1 cellular context compared by ENCODE assay signal in the genomic region with DNA sequence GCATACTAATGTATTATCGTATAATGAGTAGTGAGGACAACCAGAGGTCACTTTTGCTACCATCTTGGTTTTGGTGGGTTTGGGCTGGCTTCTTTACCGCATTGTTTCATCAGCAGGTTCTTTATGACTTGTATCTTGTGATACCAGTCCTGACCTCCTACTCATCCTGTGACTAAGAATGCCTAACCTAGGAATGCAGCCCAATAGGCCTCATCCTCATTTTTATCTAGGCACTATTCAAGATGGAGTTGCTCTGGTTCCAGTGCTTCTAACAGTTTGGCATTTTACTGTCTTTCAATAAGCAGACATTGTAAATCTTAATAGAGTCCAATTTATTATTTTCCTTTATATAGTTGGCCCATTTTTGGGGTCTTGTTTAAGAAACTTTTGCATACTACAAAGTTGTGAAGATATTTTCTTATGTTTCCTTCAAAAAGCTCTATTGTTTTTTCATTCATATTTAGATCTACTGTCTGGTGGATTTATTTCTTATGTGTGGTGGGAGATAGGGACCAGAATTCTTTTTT.
TF ChIP-seq lines count a peak whose summit lies in the region.

No MANE protein-coding gene starts in this region.

TF ChIP-seq in K562, 482 proteins besides CTCF, POLR2A, EP300 and RAD21 (continued from another document and continues in another):
- TF ChIP-seq, protein P1, sequence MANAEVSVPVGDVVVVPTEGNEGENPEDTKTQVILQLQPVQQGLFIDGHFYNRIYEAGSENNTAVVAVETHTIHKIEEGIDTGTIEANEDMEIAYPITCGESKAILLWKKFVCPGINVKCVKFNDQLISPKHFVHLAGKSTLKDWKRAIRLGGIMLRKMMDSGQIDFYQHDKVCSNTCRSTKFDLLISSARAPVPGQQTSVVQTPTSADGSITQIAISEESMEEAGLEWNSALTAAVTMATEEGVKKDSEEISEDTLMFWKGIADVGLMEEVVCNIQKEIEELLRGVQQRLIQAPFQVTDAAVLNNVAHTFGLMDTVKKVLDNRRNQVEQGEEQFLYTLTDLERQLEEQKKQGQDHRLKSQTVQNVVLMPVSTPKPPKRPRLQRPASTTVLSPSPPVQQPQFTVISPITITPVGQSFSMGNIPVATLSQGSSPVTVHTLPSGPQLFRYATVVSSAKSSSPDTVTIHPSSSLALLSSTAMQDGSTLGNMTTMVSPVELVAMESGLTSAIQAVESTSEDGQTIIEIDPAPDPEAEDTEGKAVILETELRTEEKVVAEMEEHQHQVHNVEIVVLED (CRISPR knock-in tag; IDR thresholded peaks at IDR 0.05) = peak; percentile 78
- TF ChIP-seq, protein P2, sequence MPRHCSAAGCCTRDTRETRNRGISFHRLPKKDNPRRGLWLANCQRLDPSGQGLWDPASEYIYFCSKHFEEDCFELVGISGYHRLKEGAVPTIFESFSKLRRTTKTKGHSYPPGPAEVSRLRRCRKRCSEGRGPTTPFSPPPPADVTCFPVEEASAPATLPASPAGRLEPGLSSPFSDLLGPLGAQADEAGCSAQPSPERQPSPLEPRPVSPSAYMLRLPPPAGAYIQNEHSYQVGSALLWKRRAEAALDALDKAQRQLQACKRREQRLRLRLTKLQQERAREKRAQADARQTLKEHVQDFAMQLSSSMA (CRISPR knock-in tag; IDR thresholded peaks at IDR 0.05) = peak; percentile 79
- TF ChIP-seq KLF1 (tag; IDR thresholded peaks at IDR 0.05) (peak; percentile 54; the same call in 1 of the 2 replicates), ZNF347 (CRISPR knock-in tag; IDR thresholded peaks at IDR 0.05; ENCODE audit: low read depth) (peak; percentile 77; the same call in 1 of the 2 replicates), KLF13 (tag; IDR thresholded peaks at IDR 0.05; ENCODE audit: borderline replicate concordance, low read depth) (peak; percentile 91; the same call in 1 of the 2 replicates), NR2F6 (CRISPR knock-in tag; IDR thresholded peaks at IDR 0.05) (0 out of 2 replicates have a peak, but pooled peaks have one; percentile 51), ZBTB17 (CRISPR knock-in tag; IDR thresholded peaks at IDR 0.05) (peak; percentile 92), PBX2 (CRISPR knock-in tag; IDR thresholded peaks at IDR 0.05; ENCODE audit: low read depth) (no peak), PBX2 (tag; conservative IDR thresholded peaks at IDR 0.05; ENCODE audit: low read depth) (peak; percentile 49; the same call in 1 of the 2 replicates), HDAC8 (tag; IDR thresholded peaks at IDR 0.05) (peak; percentile 99), ZNF830 (CRISPR knock-in tag; IDR thresholded peaks at IDR 0.05) (peak; percentile 89; the same call in 1 of the 2 replicates), ZKSCAN8 (CRISPR knock-in tag; IDR thresholded peaks at IDR 0.05) (peak; percentile 97), MECOM (CRISPR knock-in tag; IDR thresholded peaks at IDR 0.05) (peak; percentile 98), PTTG1 (tag; IDR thresholded peaks at IDR 0.05; ENCODE audit: low read depth) (peak; percentile 97), ZFX (CRISPR knock-in tag; IDR thresholded peaks at IDR 0.05) (no peak), ZNF668 (CRISPR knock-in tag; IDR thresholded peaks at IDR 0.05) (peak; percentile 97), ZNF766 (CRISPR knock-in tag; conservative IDR thresholded peaks at IDR 0.05) (peak; percentile 98), U2AF1 (optimal IDR thresholded peaks at IDR 0.05; ENCODE audit: low read depth, low read length) (no peak), TAF7 (tag; IDR thresholded peaks at IDR 0.05) (peak; percentile 84), HNRNPL (IDR thresholded peaks at IDR 0.05; ENCODE audit: low read depth, low read length) (no peak), ZNF239 (CRISPR knock-in tag; IDR thresholded peaks at IDR 0.05) (peak; percentile 93), OTX1 (CRISPR knock-in tag; IDR thresholded peaks at IDR 0.05) (peak; percentile 77; the same call in 1 of the 2 replicates), E2F3 (CRISPR knock-in tag; IDR thresholded peaks at IDR 0.05) (peak; percentile 94), CTBP1 (IDR thresholded peaks at IDR 0.05; ENCODE audit: borderline replicate concordance) (0 out of 2 replicates have a peak, but pooled peaks have one; percentile 37), ESRRA (IDR thresholded peaks at IDR 0.05; ENCODE audit: borderline replicate concordance, low read depth) (peak; percentile 78), ZNF717 (CRISPR knock-in tag; IDR thresholded peaks at IDR 0.05) (0 out of 2 replicates have a peak, but pooled peaks have one; percentile 85), CBX2 (IDR thresholded peaks at IDR 0.05; ENCODE audit: insufficient read depth, low read length, poor library complexity, severe bottlenecking) (no peak), CREB3 (tag; conservative IDR thresholded peaks at IDR 0.05; ENCODE audit: low read depth) (peak; percentile 98), MTF1 (CRISPR knock-in tag; IDR thresholded peaks at IDR 0.05; ENCODE audit: borderline replicate concordance) (peak; percentile 70; the same call in 1 of the 2 replicates), ATF3 (IDR thresholded peaks at IDR 0.05) (peak; percentile 67), ATF3 (CRISPR knock-in tag; conservative IDR thresholded peaks at IDR 0.05) (no peak)
- TF ChIP-seq, protein P3, sequence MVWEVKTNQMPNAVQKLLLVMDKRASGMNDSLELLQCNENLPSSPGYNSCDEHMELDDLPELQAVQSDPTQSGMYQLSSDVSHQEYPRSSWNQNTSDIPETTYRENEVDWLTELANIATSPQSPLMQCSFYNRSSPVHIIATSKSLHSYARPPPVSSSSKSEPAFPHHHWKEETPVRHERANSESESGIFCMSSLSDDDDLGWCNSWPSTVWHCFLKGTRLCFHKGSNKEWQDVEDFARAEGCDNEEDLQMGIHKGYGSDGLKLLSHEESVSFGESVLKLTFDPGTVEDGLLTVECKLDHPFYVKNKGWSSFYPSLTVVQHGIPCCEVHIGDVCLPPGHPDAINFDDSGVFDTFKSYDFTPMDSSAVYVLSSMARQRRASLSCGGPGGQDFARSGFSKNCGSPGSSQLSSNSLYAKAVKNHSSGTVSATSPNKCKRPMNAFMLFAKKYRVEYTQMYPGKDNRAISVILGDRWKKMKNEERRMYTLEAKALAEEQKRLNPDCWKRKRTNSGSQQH (CRISPR knock-in tag; IDR thresholded peaks at IDR 0.05) = peak; percentile 98
- TF ChIP-seq, protein P4, sequence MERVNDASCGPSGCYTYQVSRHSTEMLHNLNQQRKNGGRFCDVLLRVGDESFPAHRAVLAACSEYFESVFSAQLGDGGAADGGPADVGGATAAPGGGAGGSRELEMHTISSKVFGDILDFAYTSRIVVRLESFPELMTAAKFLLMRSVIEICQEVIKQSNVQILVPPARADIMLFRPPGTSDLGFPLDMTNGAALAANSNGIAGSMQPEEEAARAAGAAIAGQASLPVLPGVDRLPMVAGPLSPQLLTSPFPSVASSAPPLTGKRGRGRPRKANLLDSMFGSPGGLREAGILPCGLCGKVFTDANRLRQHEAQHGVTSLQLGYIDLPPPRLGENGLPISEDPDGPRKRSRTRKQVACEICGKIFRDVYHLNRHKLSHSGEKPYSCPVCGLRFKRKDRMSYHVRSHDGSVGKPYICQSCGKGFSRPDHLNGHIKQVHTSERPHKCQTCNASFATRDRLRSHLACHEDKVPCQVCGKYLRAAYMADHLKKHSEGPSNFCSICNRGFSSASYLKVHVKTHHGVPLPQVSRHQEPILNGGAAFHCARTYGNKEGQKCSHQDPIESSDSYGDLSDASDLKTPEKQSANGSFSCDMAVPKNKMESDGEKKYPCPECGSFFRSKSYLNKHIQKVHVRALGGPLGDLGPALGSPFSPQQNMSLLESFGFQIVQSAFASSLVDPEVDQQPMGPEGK (CRISPR knock-in tag; IDR thresholded peaks at IDR 0.05; ENCODE audit: borderline replicate concordance) = peak; percentile 80; the same call in 1 of the 2 replicates
- TF ChIP-seq, protein P5, sequence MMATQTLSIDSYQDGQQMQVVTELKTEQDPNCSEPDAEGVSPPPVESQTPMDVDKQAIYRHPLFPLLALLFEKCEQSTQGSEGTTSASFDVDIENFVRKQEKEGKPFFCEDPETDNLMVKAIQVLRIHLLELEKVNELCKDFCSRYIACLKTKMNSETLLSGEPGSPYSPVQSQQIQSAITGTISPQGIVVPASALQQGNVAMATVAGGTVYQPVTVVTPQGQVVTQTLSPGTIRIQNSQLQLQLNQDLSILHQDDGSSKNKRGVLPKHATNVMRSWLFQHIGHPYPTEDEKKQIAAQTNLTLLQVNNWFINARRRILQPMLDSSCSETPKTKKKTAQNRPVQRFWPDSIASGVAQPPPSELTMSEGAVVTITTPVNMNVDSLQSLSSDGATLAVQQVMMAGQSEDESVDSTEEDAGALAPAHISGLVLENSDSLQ (IDR thresholded peaks at IDR 0.05) = no peak
- TF ChIP-seq, protein P6, sequence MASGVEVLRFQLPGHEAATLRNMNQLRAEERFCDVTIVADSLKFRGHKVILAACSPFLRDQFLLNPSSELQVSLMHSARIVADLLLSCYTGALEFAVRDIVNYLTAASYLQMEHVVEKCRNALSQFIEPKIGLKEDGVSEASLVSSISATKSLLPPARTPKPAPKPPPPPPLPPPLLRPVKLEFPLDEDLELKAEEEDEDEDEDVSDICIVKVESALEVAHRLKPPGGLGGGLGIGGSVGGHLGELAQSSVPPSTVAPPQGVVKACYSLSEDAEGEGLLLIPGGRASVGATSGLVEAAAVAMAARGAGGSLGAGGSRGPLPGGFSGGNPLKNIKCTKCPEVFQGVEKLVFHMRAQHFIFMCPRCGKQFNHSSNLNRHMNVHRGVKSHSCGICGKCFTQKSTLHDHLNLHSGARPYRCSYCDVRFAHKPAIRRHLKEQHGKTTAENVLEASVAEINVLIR (CRISPR knock-in tag; IDR thresholded peaks at IDR 0.05) = peak; percentile 78
- TF ChIP-seq, protein P7, sequence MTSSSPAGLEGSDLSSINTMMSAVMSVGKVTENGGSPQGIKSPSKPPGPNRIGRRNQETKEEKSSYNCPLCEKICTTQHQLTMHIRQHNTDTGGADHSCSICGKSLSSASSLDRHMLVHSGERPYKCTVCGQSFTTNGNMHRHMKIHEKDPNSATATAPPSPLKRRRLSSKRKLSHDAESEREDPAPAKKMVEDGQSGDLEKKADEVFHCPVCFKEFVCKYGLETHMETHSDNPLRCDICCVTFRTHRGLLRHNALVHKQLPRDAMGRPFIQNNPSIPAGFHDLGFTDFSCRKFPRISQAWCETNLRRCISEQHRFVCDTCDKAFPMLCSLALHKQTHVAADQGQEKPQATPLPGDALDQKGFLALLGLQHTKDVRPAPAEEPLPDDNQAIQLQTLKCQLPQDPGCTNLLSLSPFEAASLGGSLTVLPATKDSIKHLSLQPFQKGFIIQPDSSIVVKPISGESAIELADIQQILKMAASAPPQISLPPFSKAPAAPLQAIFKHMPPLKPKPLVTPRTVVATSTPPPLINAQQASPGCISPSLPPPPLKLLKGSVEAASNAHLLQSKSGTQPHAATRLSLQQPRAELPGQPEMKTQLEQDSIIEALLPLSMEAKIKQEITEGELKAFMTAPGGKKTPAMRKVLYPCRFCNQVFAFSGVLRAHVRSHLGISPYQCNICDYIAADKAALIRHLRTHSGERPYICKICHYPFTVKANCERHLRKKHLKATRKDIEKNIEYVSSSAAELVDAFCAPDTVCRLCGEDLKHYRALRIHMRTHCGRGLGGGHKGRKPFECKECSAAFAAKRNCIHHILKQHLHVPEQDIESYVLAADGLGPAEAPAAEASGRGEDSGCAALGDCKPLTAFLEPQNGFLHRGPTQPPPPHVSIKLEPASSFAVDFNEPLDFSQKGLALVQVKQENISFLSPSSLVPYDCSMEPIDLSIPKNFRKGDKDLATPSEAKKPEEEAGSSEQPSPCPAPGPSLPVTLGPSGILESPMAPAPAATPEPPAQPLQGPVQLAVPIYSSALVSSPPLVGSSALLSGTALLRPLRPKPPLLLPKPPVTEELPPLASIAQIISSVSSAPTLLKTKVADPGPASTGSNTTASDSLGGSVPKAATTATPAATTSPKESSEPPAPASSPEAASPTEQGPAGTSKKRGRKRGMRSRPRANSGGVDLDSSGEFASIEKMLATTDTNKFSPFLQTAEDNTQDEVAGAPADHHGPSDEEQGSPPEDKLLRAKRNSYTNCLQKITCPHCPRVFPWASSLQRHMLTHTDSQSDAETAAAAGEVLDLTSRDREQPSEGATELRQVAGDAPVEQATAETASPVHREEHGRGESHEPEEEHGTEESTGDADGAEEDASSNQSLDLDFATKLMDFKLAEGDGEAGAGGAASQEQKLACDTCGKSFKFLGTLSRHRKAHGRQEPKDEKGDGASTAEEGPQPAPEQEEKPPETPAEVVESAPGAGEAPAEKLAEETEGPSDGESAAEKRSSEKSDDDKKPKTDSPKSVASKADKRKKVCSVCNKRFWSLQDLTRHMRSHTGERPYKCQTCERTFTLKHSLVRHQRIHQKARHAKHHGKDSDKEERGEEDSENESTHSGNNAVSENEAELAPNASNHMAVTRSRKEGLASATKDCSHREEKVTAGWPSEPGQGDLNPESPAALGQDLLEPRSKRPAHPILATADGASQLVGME (CRISPR knock-in tag; IDR thresholded peaks at IDR 0.05) = peak; percentile 95
